23 cellular contexts compared by ENCODE assay signal in genomic region chr11:1221848-1222311, GRCh38. TPM values are rescaled to one million over a fixed set of nuclear protein-coding genes. Genes with fewer than 3 reads are reported as not detected.
DNase-seq lines count a peak whose midpoint lies in the region; ATAC-seq and TF ChIP-seq lines count a peak whose summit lies in the region.
"Had no signal": no experiment of that assay in that cellular context is flagged by ENCODE, and none has a peak within 500 bp of the region (broad histone marks: within the 10 kb centered on the region; RNA-seq: fewer than 3 reads in every experiment).

No MANE protein-coding gene starts in this region.

- H3K4me2 ChIP-seq in GM23248 (ENCODE audit: unreplicated experiment): no peak overlapping the region

- no peaks in the 10 kb centered on the region for H4K20me1 ChIP-seq in GM23248 (ENCODE audit: insufficient read depth)

- intact Hi-C loops in Right ventricle myocardium superior (cut with DNase I) (no loop called here), cardiac septum (cut with DNase I) (no loop called here), mucosa of descending colon (cut with DNase I, micrococcal nuclease) (no loop called here), upper lobe of right lung (cut with DNase I) (no loop called here)

- peaks cover 0 to 9% of the 10 kb centered on the region in 2 donors for H3K27me3 ChIP-seq in right atrium auricular region
- H3K27me3 ChIP-seq in upper lobe of right lung: peaks cover 44% of the 10 kb centered on the region
- peaks cover 11% of the 10 kb centered on the region; the same call in 1 of the 2 replicates for H3K27me3 ChIP-seq in GM23248 (replicated peaks; ENCODE audit: insufficient read depth)
- H3K27me3 ChIP-seq: brain microvascular endothelial cell had no signal

- no peak overlapping the region for H2AFZ ChIP-seq in GM23248

- DNase-seq in Right ventricle myocardium superior (peak; percentile 31), right atrium auricular region (ENCODE audit: low spot score) (no peak), cardiac septum (ENCODE audit: low spot score) (peak; percentile 63), mucosa of descending colon (peak in 2 of 3 donors; percentile 12 to 46), upper lobe of right lung (peak; percentile 60), GM23248 (no peak)
- DNase-seq in stimulated activated CD4-positive, alpha-beta T cell treated with anti-CD3 and anti-CD28 coated beads, Interleukin-4, amount 100 ng/mL, for 4 hours: no peak
- no peak for DNase-seq in activated effector memory CD4-positive, alpha-beta T cell treated with anti-CD3 and anti-CD28 coated beads, Interleukin-2, amount 50 U/mL, for 16 hours
- DNase-seq: ACHN; activated B cell treated with CpG ODN at 0.5 μM for 24 hours; activated CD4-positive, alpha-beta memory T cell treated with anti-CD3 and anti-CD28 coated beads for 36 hours; activated effector memory CD4-positive, alpha-beta T cell treated with Interleukin-2 at 50 U/mL for 16 hours; brain microvascular endothelial cell; GDM1; Kasumi-1; NCI-H1694 treated with DMSO at 0.1 percent for 48 hours; RPMI8226 had no signal

- H3F3A ChIP-seq in GM23248 (ENCODE audit: insufficient read depth): no peaks in the 10 kb centered on the region

- WGBS in GM23248 (ENCODE audit: low coverage in 1 of 2, low lambda C conversion rate in 2 of 2, missing lambda C conversion rate in 2 of 2), 2 experiments: 52 to 54% methylated on average over 23 of the region's 23 CpGs

- H3K9me3 ChIP-seq in right atrium auricular region (no peaks in the 10 kb centered on the region), mucosa of descending colon (no peaks in the 10 kb centered on the region), upper lobe of right lung (no peaks in the 10 kb centered on the region), GM23248 (ENCODE audit: low read depth) (no peaks in the 10 kb centered on the region)

- H3K9me2 ChIP-seq in GM23248 (ENCODE audit: insufficient read depth): no peaks in the 10 kb centered on the region

- no peak overlapping the region for H3K4me3 ChIP-seq in right atrium auricular region
- H3K4me3 ChIP-seq in mucosa of descending colon: no peak overlapping the region
- H3K4me3 ChIP-seq in upper lobe of right lung: no peak overlapping the region
- H3K4me3 ChIP-seq in GM23248: no peak overlapping the region
- H3K4me3 ChIP-seq: coronary artery had no signal

- H3K27ac ChIP-seq in right atrium auricular region (no peak overlapping the region), upper lobe of right lung (no peak overlapping the region), GM23248 (no peak overlapping the region)
- H3K27ac ChIP-seq: brain microvascular endothelial cell, C4-2B, coronary artery had no signal

- H3K4me1 ChIP-seq in right atrium auricular region: no peaks in the 10 kb centered on the region
- peaks cover 35% of the 10 kb centered on the region for H3K4me1 ChIP-seq in mucosa of descending colon (ENCODE audit: low read depth)
- no peaks in the 10 kb centered on the region for H3K4me1 ChIP-seq in upper lobe of right lung
- no peaks in the 10 kb centered on the region for H3K4me1 ChIP-seq in GM23248 (ENCODE audit: insufficient read depth)

- no peak for ATAC-seq in Right ventricle myocardium superior (ENCODE audit: poor library complexity)
- no peak for ATAC-seq in mucosa of descending colon
- no peak for ATAC-seq in upper lobe of right lung

- H3K36me3 ChIP-seq in right atrium auricular region: no peaks in the 10 kb centered on the region
- H3K36me3 ChIP-seq in mucosa of descending colon (ENCODE audit: low read depth): no peaks in the 10 kb centered on the region
- H3K36me3 ChIP-seq in upper lobe of right lung: no peaks in the 10 kb centered on the region
- H3K36me3 ChIP-seq in GM23248 (ENCODE audit: low read depth): no peaks in the 10 kb centered on the region
- H3K36me3 ChIP-seq: brain microvascular endothelial cell had no signal

- no peaks in the 10 kb centered on the region for H3K79me2 ChIP-seq in GM23248 (ENCODE audit: insufficient read depth)

- in situ Hi-C loops in GM23248 (cut with MboI): no loop called here

- no peak overlapping the region for H3K9ac ChIP-seq in GM23248

- TF ChIP-seq CTCF in right atrium auricular region (IDR thresholded peaks at IDR 0.05) (no peak), mucosa of descending colon (IDR thresholded peaks at IDR 0.05) (no peak), upper lobe of right lung (IDR thresholded peaks at IDR 0.05) (no peak)

RNA-seq across cellular contexts. Expression of gene MUC5B, which starts 1.0 kb away (rescaled TPM):
- total RNA-seq in Right ventricle myocardium superior: not detected
- total RNA-seq in right atrium auricular region: not detected
- not detected for total RNA-seq in cardiac septum
- total RNA-seq in mucosa of descending colon: 100 to 1,000 TPM; 133 to 431 (median 135) TPM
- 1.2 TPM for total RNA-seq in upper lobe of right lung
- not detected in 2 replicates for total RNA-seq in GM23248 (2014; rRNA removed; shearing (Covaris generic))
- not detected in 2 replicates for polyA plus RNA-seq in GM23248 (2016; fragmentation: Nextera tagmentation; extraction: Ambion mirVana)
- total RNA-seq: activated B cell treated with CpG ODN at 0.5 μM for 24 hours; activated CD4-positive, alpha-beta memory T cell treated with anti-CD3 and anti-CD28 coated beads for 36 hours; fibroblast of lung; glomerular endothelial cell; renal cortical epithelial cell; subcutaneous adipose tissue had no signal
- polyA plus RNA-seq: fibroblast of lung had no signal

Comparison
In these comparisons a context has a peak if more than half of its experiments do, and no peak if none do; other contexts are left out.
1. DNase-seq: peak in Right ventricle myocardium superior (single experiment), cardiac septum (single experiment), mucosa of descending colon (2 of 3) and upper lobe of right lung (single experiment); none in right atrium auricular region (single experiment), stimulated activated CD4-positive, alpha-beta T cell treated with anti-CD3 and anti-CD28 coated beads, Interleukin-4, amount 100 ng/mL, for 4 hours (0 of 2), GM23248 (single experiment) and activated effector memory CD4-positive, alpha-beta T cell treated with anti-CD3 and anti-CD28 coated beads, Interleukin-2, amount 50 U/mL, for 16 hours (single experiment).
2. RNA of gene MUC5B, which starts 1.0 kb away (total RNA-seq): 133 to 431 TPM in mucosa of descending colon; 1.2 TPM in upper lobe of right lung (single experiment), not detected in Right ventricle myocardium superior (single experiment), not detected in right atrium auricular region, not detected in cardiac septum (single experiment) and not detected in GM23248; every median in the first group is over 10 times any median in the second.